ENCODE assay signal across 1 cellular context in genomic region chr1:109115685-109116084, GRCh38.
TF ChIP-seq lines count a peak whose summit lies in the region.

No MANE protein-coding gene starts in this region.

TF ChIP-seq in neural cell, 6 proteins besides CTCF, POLR2A, EP300 and RAD21:
- TF ChIP-seq REST (IDR thresholded peaks at IDR 0.05; ENCODE audit: borderline replicate concordance) (no peak), EZH2 (IDR thresholded peaks at IDR 0.05; ENCODE audit: borderline replicate concordance, insufficient read depth, low read length, poor library complexity, severe bottlenecking) (no peak), POLR2AphosphoS5 (IDR thresholded peaks at IDR 0.05) (no peak), MXI1 (conservative IDR thresholded peaks at IDR 0.05; ENCODE audit: poor library complexity, severe bottlenecking) (no peak), TAF1 (IDR thresholded peaks at IDR 0.05; ENCODE audit: low read depth) (no peak), SMC3 (conservative IDR thresholded peaks at IDR 0.05; ENCODE audit: poor library complexity) (no peak)
